In genomic region chr4:152780267-152780811, GRCh38 we compare ENCODE assay signal across 8 cellular contexts. TPM values are rescaled to one million over a fixed set of nuclear protein-coding genes. Genes with fewer than 3 reads are reported as not detected.
DNase-seq lines count a peak whose midpoint lies in the region; ATAC-seq and TF ChIP-seq lines count a peak whose summit lies in the region.

No MANE protein-coding gene starts in this region.

- H3K4me3 ChIP-seq in fibroblast of the aortic adventitia (ENCODE audit: low read depth, low read length): peak overlapping the region; percentile 96
- peak overlapping the region; percentile 88 to 93 for H3K4me3 ChIP-seq in neutrophil (ENCODE audit: low read depth in 1 of 2, low read length in 1 of 2)

- ATAC-seq in HG02943 (IDR thresholded peaks at IDR 0.05; ENCODE audit: low read depth, unreplicated experiment): peak; percentile 40
- peak; percentile 76 for ATAC-seq in T-helper 17 cell
- no peak for ATAC-seq in GM21825 (IDR thresholded peaks at IDR 0.05; ENCODE audit: unreplicated experiment)

- peaks cover 55 to 63% of the 10 kb centered on the region in 2 experiments for H3K4me1 ChIP-seq in neutrophil (ENCODE audit: control insufficient read depth in 1 of 2, insufficient read depth in 1 of 2, low read depth in 1 of 2, low read length in 1 of 2)

- H3K9me3 ChIP-seq in T-helper 17 cell (ENCODE audit: control insufficient read depth, low read length, poor library complexity, severe bottlenecking): no peaks in the 10 kb centered on the region
- no peaks in the 10 kb centered on the region for H3K9me3 ChIP-seq in neutrophil

- peaks cover 4% of the 10 kb centered on the region for H3K36me3 Mint-ChIP-seq in T-helper 17 cell (ENCODE audit: low read depth)

- DNase-seq in EH (ENCODE audit: low read depth) (peak; percentile 64), T-helper 17 cell (peak in 1 of 3 donors; percentile 61), fibroblast of the aortic adventitia (ENCODE audit: low read depth) (peak; percentile 47), NCI-H2081 (lab: John Stamatoyannopoulos, UW) (no peak)
- DNase-seq in stimulated activated naive CD4-positive, alpha-beta T cell (lab: John Stamatoyannopoulos, UW): no peak

- peak overlapping the region; percentile 87 for H3K27ac ChIP-seq in neutrophil

- H3K27me3 ChIP-seq in neutrophil: peaks cover 41% of the 10 kb centered on the region

- H3K27me3 Mint-ChIP-seq in T-helper 17 cell: no peaks in the 10 kb centered on the region

- H3K36me3 ChIP-seq in neutrophil: no peaks in the 10 kb centered on the region

- peaks cover 41% of the 10 kb centered on the region for H3K4me1 Mint-ChIP-seq in T-helper 17 cell

- no peak for TF ChIP-seq CTCF in fibroblast of the aortic adventitia (IDR thresholded peaks at IDR 0.05; ENCODE audit: insufficient read depth, low read length)
- TF ChIP-seq CTCF in neutrophil (IDR thresholded peaks at IDR 0.05): no peak

- H3K4me3 Mint-ChIP-seq in T-helper 17 cell: peak overlapping the region; percentile 99

- H3K27ac Mint-ChIP-seq in T-helper 17 cell: peak overlapping the region; percentile 98

RNA-seq across cellular contexts. Expression of gene ARFIP1, which starts 0.6 kb away (rescaled TPM):
- total RNA-seq in T-helper 17 cell: 10 to 100 TPM in 1 of 2 donors, 1 to 10 TPM in 1; 6.1 to 14.3 TPM
- 55.5 and 66.6 TPM in 2 replicates for total RNA-seq in fibroblast of the aortic adventitia (ENCODE audit: low replicate concordance)

RNA-seq across cellular contexts. Expression of gene TIGD4, which starts 0.8 kb away (rescaled TPM):
- total RNA-seq in T-helper 17 cell (under 1 TPM; 0.13 to 0.40 TPM), fibroblast of the aortic adventitia (ENCODE audit: low replicate concordance) (0.25 and 0.27 TPM in 2 replicates)

Comparison
In these comparisons a context has a peak if more than half of its experiments do, and no peak if none do; other contexts are left out.
1. DNase-seq: peak in EH (single experiment) and fibroblast of the aortic adventitia (single experiment); none in stimulated activated naive CD4-positive, alpha-beta T cell (0 of 6) and NCI-H2081 (0 of 2).